ENCODE assay signal across 1 cellular context in genomic region chr12:74393265-74393664, GRCh38.
TF ChIP-seq lines count a peak whose summit lies in the region.

No MANE protein-coding gene starts in this region.

TF ChIP-seq in K562, 482 proteins besides CTCF, POLR2A, EP300 and RAD21 (continued from another document):
- TF ChIP-seq SIX5 (IDR thresholded peaks at IDR 0.05; ENCODE audit: borderline replicate concordance in 1 of 2, insufficient read depth in 1 of 2, low read depth in 1 of 2, low read length in 2 of 2) (no peak), THAP12 (CRISPR knock-in tag; IDR thresholded peaks at IDR 0.05) (no peak), IRF1 (CRISPR knock-in tag; IDR thresholded peaks at IDR 0.05; ENCODE audit: borderline replicate concordance) (no peak), UBTF (IDR thresholded peaks at IDR 0.05; ENCODE audit: borderline replicate concordance in 1 of 2, low read depth in 2 of 2, low read length in 2 of 2) (no peak), POLR2B (IDR thresholded peaks at IDR 0.05; ENCODE audit: low read depth, partially characterized antibody) (no peak), CBX5 (IDR thresholded peaks at IDR 0.05; ENCODE audit: borderline replicate concordance, low read depth) (no peak), TRIM28 (IDR thresholded peaks at IDR 0.05) (no peak), ZBTB5 (IDR thresholded peaks at IDR 0.05) (no peak)
